ENCODE assay signal across 8 cellular contexts in the genomic region with DNA sequence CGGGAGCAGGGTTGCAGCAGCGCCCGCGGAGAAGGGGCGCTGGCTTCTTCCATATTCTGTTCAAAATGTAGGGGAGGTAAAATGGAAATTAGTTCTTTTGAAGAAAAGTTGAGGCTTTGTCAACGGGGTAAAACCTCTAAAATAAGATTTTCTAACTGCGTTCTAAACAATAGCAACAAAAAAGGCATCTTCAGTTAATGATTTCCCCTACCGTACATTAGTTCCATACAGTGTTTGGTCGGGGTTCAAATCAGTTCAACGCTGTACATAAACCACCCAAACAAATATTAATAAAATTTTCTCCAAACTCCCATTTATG. TPM values are rescaled to one million over a fixed set of nuclear protein-coding genes. Genes with fewer than 3 reads are reported as not detected.
DNase-seq lines count a peak whose midpoint lies in the region; ATAC-seq, FAIRE-seq and TF ChIP-seq lines count a peak whose summit lies in the region.

No MANE protein-coding gene starts in this region.

- peak overlapping the region; percentile 91 for H2AFZ ChIP-seq in K562 (ENCODE audit: low read depth, low read length)

- peak overlapping the region; percentile 100 for H3K27ac ChIP-seq in K562 (ENCODE audit: extremely low read depth, low read depth, low read length)
- peak overlapping the region; percentile 96 for H3K27ac ChIP-seq in lower lobe of right lung
- peak overlapping the region; percentile 94 to 99 (median 96) for H3K27ac ChIP-seq in transverse colon

- H3K4me1 Mint-ChIP-seq in activated naive CD4-positive, alpha-beta T cell treated with anti-CD3 and anti-CD28 coated beads, Interleukin-2, amount 10 ng/mL, durations not matched to agents 7 days and 5 days = peaks cover 32% of the 10 kb centered on the region

- H3K27ac Mint-ChIP-seq in activated naive CD4-positive, alpha-beta T cell treated with anti-CD3 and anti-CD28 coated beads, Interleukin-2, amount 10 ng/mL, durations not matched to agents 7 days and 5 days = peak overlapping the region; percentile 89

- TF ChIP-seq EP300 in K562 (IDR thresholded peaks at IDR 0.05; ENCODE audit: low read length) (no peak), transverse colon (IDR thresholded peaks at IDR 0.05; ENCODE audit: low read depth) (no peak)

- intact Hi-C loops in K562 (cut with micrococcal nuclease) (loop anchor here (2.0 kb wide), 1 partner anchor 193 kb away; no protein-coding TSS in a partner anchor), lower lobe of right lung (cut with DNase I) (no loop called here), transverse colon (cut with DNase I; ENCODE audit: low total_unique reads) (loop anchor here (5.0 to 10.0 kb wide), 2 partner anchors 197 to 559 kb away; a partner anchor contains a TSS)

- peak overlapping the region; percentile 99 to 100 for H3K9ac ChIP-seq in K562 (ENCODE audit: insufficient read depth in 1 of 2, low read depth in 2 of 2, low read length in 2 of 2)

- H3K4me1 ChIP-seq in K562 (replicated peaks in 1 of 2; ENCODE audit: control insufficient read depth in 2 of 2, insufficient read depth in 2 of 2, low read length in 2 of 2) (peaks cover 11 to 16% of the 10 kb centered on the region in 2 experiments; a peak in 4 of 5 replicates), lower lobe of right lung (peaks cover 10% of the 10 kb centered on the region), transverse colon (peaks cover under 1 to 14% (median 8%) of the 10 kb centered on the region in 4 donors)

- peak overlapping the region; percentile 94 for H3K4me2 ChIP-seq in K562 (ENCODE audit: insufficient read depth, low read length)

- H3K4me3 Mint-ChIP-seq in activated naive CD4-positive, alpha-beta T cell treated with anti-CD3 and anti-CD28 coated beads, Interleukin-2, amount 10 ng/mL, durations not matched to agents 7 days and 5 days = peak overlapping the region; percentile 92

- TSS peak; percentile 97 for BruUV-seq in K562 (replicated peaks; lab: Mats Ljungman, UMichigan)

- in situ Hi-C loops in K562 (cut with MboI) (no loop called here), transverse colon (cut with MboI; ENCODE audit: low pct_ligation_motif_present in 1 of 4, low pct_unique_long_range_greater_than_20kb in 1 of 4, low sequenced_read_pairs in 3 of 4) (loop anchor here in 1 of 4 donors (25.0 kb wide), 1 partner anchor 194 kb away; a partner anchor contains a TSS)

- CTCF ChIA-PET in activated naive CD4-positive, alpha-beta T cell treated with anti-CD3 and anti-CD28 coated beads, Interleukin-2, amount 10 ng/mL, durations not matched to agents 7 days and 5 days (lab: Charles Lee) = no interaction called here
- CTCF ChIA-PET in K562 (lab: Yijun Ruan, JAX; ENCODE audit: low intra/inter-chr PET ratio) = no interaction called here

- peak overlapping the region; percentile 89 for H3K4me3 ChIP-seq in K562
- H3K4me3 ChIP-seq in lower lobe of right lung = peak overlapping the region; percentile 96
- H3K4me3 ChIP-seq in transverse colon = peak overlapping the region; percentile 68 to 99 (median 90)

- no peaks in the 10 kb centered on the region for H3K9me3 Mint-ChIP-seq in activated naive CD4-positive, alpha-beta T cell treated with anti-CD3 and anti-CD28 coated beads, Interleukin-2, amount 10 ng/mL, durations not matched to agents 7 days and 5 days

- no peak for DNase-seq in activated naive CD4-positive, alpha-beta T cell treated with anti-CD3 and anti-CD28 coated beads, Interleukin-2, amount 10 ng/mL, durations not matched to agents 7 days and 5 days
- DNase-seq in activated naive CD4-positive, alpha-beta T cell (lab: John Stamatoyannopoulos, UW) = no peak
- DNase-seq in K562 (ENCODE audit: extremely low read depth in 1 of 4, low spot score in 3 of 4) = no peak
- no peak for DNase-seq in lower lobe of right lung
- no peak for DNase-seq in transverse colon
- no peak for DNase-seq in D341Med (ENCODE audit: low spot score)

- no peak; the same call in 1 of the 2 replicates for TF ChIP-seq POLR2A in K562 (conservative IDR thresholded peaks at IDR 0.05)
- TF ChIP-seq POLR2A in transverse colon (IDR thresholded peaks at IDR 0.05) = no peak

- H3K27me3 Mint-ChIP-seq in activated naive CD4-positive, alpha-beta T cell treated with anti-CD3 and anti-CD28 coated beads, Interleukin-2, amount 10 ng/mL, durations not matched to agents 7 days and 5 days = peaks cover 9% of the 10 kb centered on the region

- H3K36me3 Mint-ChIP-seq in activated naive CD4-positive, alpha-beta T cell treated with anti-CD3 and anti-CD28 coated beads, Interleukin-2, amount 10 ng/mL, durations not matched to agents 7 days and 5 days = peaks cover 6% of the 10 kb centered on the region

- no peaks in the 10 kb centered on the region for H3K9me1 ChIP-seq in K562 (ENCODE audit: control insufficient read depth, insufficient read depth, low read length)

- H3K9me3 ChIP-seq in K562 (replicated peaks; ENCODE audit: control insufficient read depth, insufficient read depth, low read depth, low read length) (no peaks in the 10 kb centered on the region), lower lobe of right lung (no peaks in the 10 kb centered on the region), transverse colon (no peaks in the 10 kb centered on the region)

- H3K79me2 ChIP-seq in K562 (ENCODE audit: control insufficient read depth, insufficient read depth, low read length) = peaks cover 33% of the 10 kb centered on the region

- ATAC-seq in K562 (no peak), lower lobe of right lung (no peak), HG03045 (IDR thresholded peaks at IDR 0.05; ENCODE audit: unreplicated experiment) (no peak), GM21529 (IDR thresholded peaks at IDR 0.05; ENCODE audit: unreplicated experiment) (no peak)

- no peaks in the 10 kb centered on the region; a peak in 1 of 5 replicates for H3K27me3 ChIP-seq in K562 (ENCODE audit: control insufficient read depth in 2 of 2, insufficient read depth in 2 of 2, low read length in 2 of 2)
- no peaks in the 10 kb centered on the region for H3K27me3 ChIP-seq in lower lobe of right lung (ENCODE audit: low read depth)
- no peaks in the 10 kb centered on the region for H3K27me3 ChIP-seq in transverse colon

- POLR2A ChIA-PET in K562 (lab: Yijun Ruan, JAX) = no interaction called here

- no peak for FAIRE-seq in K562 (lab: Jason Lieb, UNC)

- H3K36me3 ChIP-seq in K562 (ENCODE audit: control insufficient read depth, insufficient read depth, low read length) (no peaks in the 10 kb centered on the region), lower lobe of right lung (no peaks in the 10 kb centered on the region), transverse colon (no peaks in the 10 kb centered on the region)

- no peaks in the 10 kb centered on the region; the same call in 1 of the 2 replicates for H4K20me1 ChIP-seq in K562 (replicated peaks; ENCODE audit: control insufficient read depth, insufficient read depth, low read length)

- TF ChIP-seq RAD21 in K562 (CRISPR knock-in tag; conservative IDR thresholded peaks at IDR 0.05 in 1 of 2, IDR thresholded peaks at IDR 0.05 in 1 of 2) = no peak

- WGBS in K562 (ENCODE audit: insufficient coverage, low coverage, missing lambda C conversion rate) = 4% methylated on average over 10 of the region's 10 CpGs
- WGBS in transverse colon (ENCODE audit: low coverage in 1 of 2), 2 donors = 4 to 8% methylated on average over 5 to 10 of the region's 10 CpGs

- TF ChIP-seq CTCF in K562 (IDR thresholded peaks at IDR 0.05 in 2 of 3, conservative IDR thresholded peaks at IDR 0.05 in 1 of 3; ENCODE audit: insufficient read depth in 2 of 3, low read depth in 1 of 3, low read length in 3 of 3) = no peak
- no peak for TF ChIP-seq CTCF in lower lobe of right lung (IDR thresholded peaks at IDR 0.05)
- TF ChIP-seq CTCF in transverse colon (IDR thresholded peaks at IDR 0.05) = no peak

TF ChIP-seq in K562, 482 proteins besides CTCF, POLR2A, EP300 and RAD21 (continues in another document):
- TF ChIP-seq KLF6 (CRISPR knock-in tag; IDR thresholded peaks at IDR 0.05; ENCODE audit: borderline replicate concordance) (no peak), EP400 (IDR thresholded peaks at IDR 0.05) (no peak), HDAC3 (IDR thresholded peaks at IDR 0.05; ENCODE audit: borderline replicate concordance, partially characterized antibody) (peak; percentile 21), NR2C2 (CRISPR knock-in tag; IDR thresholded peaks at IDR 0.05) (no peak), NR2C2 (tag; IDR thresholded peaks at IDR 0.05) (0 out of 2 replicates have a peak, but pooled peaks have one; percentile 5), ARNT (IDR thresholded peaks at IDR 0.05) (0 out of 4 replicates have a peak, but pooled peaks of 1 of the 2 experiments have one; percentile 34), CXXC5 (CRISPR knock-in tag; IDR thresholded peaks at IDR 0.05) (peak; percentile 8; the same call in 1 of the 2 replicates), NCOA4 (IDR thresholded peaks at IDR 0.05; ENCODE audit: partially characterized antibody) (no peak), ZNF197 (CRISPR knock-in tag; IDR thresholded peaks at IDR 0.05; ENCODE audit: low read depth) (peak; percentile 46; the same call in 1 of the 2 replicates)

RNA-seq across cellular contexts. Expression of a gene that starts 0.3 kb away (rescaled TPM):
- total RNA-seq in K562 (2011; cell fraction: chromatin; rRNA removed; ENCODE audit: low replicate concordance) = 51.4 and 103 TPM in 2 replicates
- 20.2 and 31.6 TPM in 2 replicates for total RNA-seq in K562 (2011; cell fraction: nucleolus; rRNA removed)
- total RNA-seq in K562 (2011; cell fraction: nucleoplasm; rRNA removed) = 37.0 and 50.2 TPM in 2 replicates
- total RNA-seq in K562 (2014; rRNA removed) (9.1 and 10.2 TPM in 2 replicates), K562 (2014; rRNA removed; fragmentation: Illumina TruSeq; extraction: Trizol) (14.4 and 16.0 TPM in 2 replicates), K562 (2015; rRNA removed; fragmentation: Illumina TruSeq; extraction: Trizol) (11.8 and 14.2 TPM in 2 replicates), K562 (2021) (14.1 and 16.8 TPM in 2 replicates), lower lobe of right lung (11.3 TPM), transverse colon (10 to 100 TPM in 1 of 4 donors, 1 to 10 TPM in 3; 4.0 to 10.3 (median 9.5) TPM)
- polyA plus RNA-seq in K562 (2011; rRNA removed) (14.1 and 18.4 TPM in 2 replicates), K562 (2014; fragmentation: Illumina TruSeq; extraction: Trizol) (12.6 and 14.3 TPM in 2 replicates), K562 (2014; fragmentation: Nextera tagmentation; extraction: Ambion mirVana) (1 to 10 TPM; 4.6 to 5.7 TPM), K562 (2014; rRNA removed) (10.7 and 11.3 TPM in 2 replicates)
- 10.5 and 10.6 TPM in 2 replicates for polyA plus RNA-seq in K562 (2011; cell fraction: cytosol; rRNA removed)
- polyA plus RNA-seq in K562 (2011; cell fraction: nucleus; rRNA removed) = 11.8 and 13.1 TPM in 2 replicates
- polyA plus RNA-seq in K562 (2012) = 9.6 and 15.5 TPM in 2 replicates
- polyA minus RNA-seq in K562 (2011; rRNA and poly(A)+ RNA removed) = 16.2 and 17.9 TPM in 2 replicates
- polyA minus RNA-seq in K562 (2011; cell fraction: cytosol; rRNA and poly(A)+ RNA removed) = 8.0 and 8.4 TPM in 2 replicates
- 26.7 and 50.5 TPM in 2 replicates for polyA minus RNA-seq in K562 (2011; cell fraction: nucleus; rRNA and poly(A)+ RNA removed)
